In the genomic region with DNA sequence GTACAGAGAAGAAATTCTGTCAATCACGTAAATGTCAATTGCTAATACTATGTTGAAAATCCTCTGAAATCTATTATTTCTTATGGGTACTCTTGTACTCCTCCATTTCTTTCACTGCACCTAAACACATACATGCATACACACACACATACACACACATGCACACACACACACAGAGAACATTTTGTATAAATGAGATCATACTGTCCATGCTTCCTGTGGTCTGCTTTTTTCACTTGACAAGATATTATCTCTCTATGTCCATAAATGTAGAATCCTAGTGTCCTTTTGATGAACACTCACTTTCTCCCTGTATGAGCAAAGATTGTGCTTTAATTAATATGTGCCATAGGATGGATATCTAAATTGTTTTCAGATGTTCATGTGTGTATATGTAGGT, we compare ENCODE assay signal across 25 cellular contexts. TPM values are rescaled to one million over a fixed set of nuclear protein-coding genes. Genes with fewer than 3 reads are reported as not detected.
"Had no signal": no experiment of that assay in that cellular context is flagged by ENCODE, and none has a peak within 500 bp of the region (broad histone marks: within the 10 kb centered on the region; RNA-seq: fewer than 3 reads in every experiment).

No MANE protein-coding gene starts in this region.

- H3K27ac ChIP-seq: body of pancreas, foreskin keratinocyte, sigmoid colon, transverse colon had no signal

- H3K9me3 ChIP-seq: body of pancreas, sigmoid colon, transverse colon had no signal

- ATAC-seq: body of pancreas; foreskin keratinocyte; naive thymus-derived CD4-positive, alpha-beta T cell; stimulated activated naive B cell treated with anti-CD40 and anti-IgM and Interleukin-4, amounts not matched to agents 10 μg/mL and 1 μg/mL and 100 μg/mL, for 72 hours had no signal

- H3K27me3 ChIP-seq: body of pancreas, foreskin keratinocyte, sigmoid colon, transverse colon had no signal

- H3K4me3 Mint-ChIP-seq: activated naive CD4-positive, alpha-beta T cell treated with anti-CD3 and anti-CD28 coated beads, Interleukin-2, amount 50 U/mL, for 24 hours; dendritic cell treated with granulocyte-macrophage colony-stimulating factor and Interleukin-4, amounts not matched to agents 40 ng/mL and 50 ng/mL, for 4 days; naive thymus-derived CD4-positive, alpha-beta T cell; neural crest cell; stimulated activated naive B cell treated with anti-CD40 and anti-IgM and Interleukin-4, amounts not matched to agents 10 μg/mL and 1 μg/mL and 100 μg/mL, for 72 hours; T-helper 2 cell treated with Interferon-gamma antibody and Interleukin-4, amounts not matched to agents 5 μg/mL and 100 μg/mL, for 36 hours had no signal

- H3K4me3 ChIP-seq: body of pancreas, sigmoid colon, transverse colon had no signal

- H3K27ac Mint-ChIP-seq: activated naive CD4-positive, alpha-beta T cell treated with anti-CD3 and anti-CD28 coated beads, Interleukin-2, amount 50 U/mL, for 24 hours; dendritic cell treated with granulocyte-macrophage colony-stimulating factor and Interleukin-4, amounts not matched to agents 40 ng/mL and 50 ng/mL, for 4 days; naive thymus-derived CD4-positive, alpha-beta T cell; stimulated activated naive B cell treated with anti-CD40 and anti-IgM and Interleukin-4, amounts not matched to agents 10 μg/mL and 1 μg/mL and 100 μg/mL, for 72 hours; T-helper 2 cell treated with Interferon-gamma antibody and Interleukin-4, amounts not matched to agents 5 μg/mL and 100 μg/mL, for 36 hours had no signal

- H3K36me3 ChIP-seq: sigmoid colon, transverse colon had no signal

- DNase-seq: activated CD4-positive, alpha-beta T cell treated with anti-CD3 and anti-CD28 coated beads for 1 hour; activated CD4-positive, alpha-beta T cell treated with anti-CD3 and anti-CD28 coated beads, Interleukin-2, amount 50 U/mL, for 1 hour; activated gamma-delta T cell treated with Interleukin-2 at 50 U/mL for 16 hours; activated T-cell treated with anti-CD3 and anti-CD28 coated beads, Interleukin-2, amount 50 U/mL, for 1 hour; anterior cingulate cortex; body of pancreas; effector CD4-positive, alpha-beta T cell; glutamatergic neuron; hippocampal formation; naive thymus-derived CD4-positive, alpha-beta T cell; occipital lobe; retina; sigmoid colon; stimulated activated CD4-positive, alpha-beta T cell treated with anti-CD3 and anti-CD28 coated beads, Interleukin-2, amount 100 ng/mL, for 48 hours; stimulated activated CD8-positive, alpha-beta memory T cell treated with anti-CD3 and anti-CD28 coated beads, Interleukin-4, amount 100 ng/mL, for 48 hours; stimulated activated naive B cell treated with anti-CD40 and anti-IgM and Interleukin-4, amounts not matched to agents 10 μg/mL and 1 μg/mL and 100 μg/mL, for 72 hours; transverse colon had no signal

- H3K4me1 ChIP-seq: body of pancreas, foreskin keratinocyte, sigmoid colon, transverse colon had no signal

- FAIRE-seq: endometrium, TTC549, urothelium cell line had no signal

- H3K4me1 Mint-ChIP-seq: activated naive CD4-positive, alpha-beta T cell treated with anti-CD3 and anti-CD28 coated beads, Interleukin-2, amount 50 U/mL, for 24 hours; stimulated activated naive B cell treated with anti-CD40 and anti-IgM and Interleukin-4, amounts not matched to agents 10 μg/mL and 1 μg/mL and 100 μg/mL, for 72 hours had no signal

- H3K36me3 Mint-ChIP-seq: activated naive CD4-positive, alpha-beta T cell treated with anti-CD3 and anti-CD28 coated beads, Interleukin-2, amount 50 U/mL, for 24 hours; naive thymus-derived CD4-positive, alpha-beta T cell had no signal

RNA-seq across cellular contexts. Expression of gene TLR4, which starts 32.7 kb away (rescaled TPM):
- total RNA-seq: foreskin keratinocyte had no signal
- polyA plus RNA-seq: foreskin keratinocyte had no signal
